39 cellular contexts compared by ENCODE assay signal in genomic region chr4:94396984-94397383, GRCh38. TPM values are rescaled to one million over a fixed set of nuclear protein-coding genes. Genes with fewer than 3 reads are reported as not detected.
"Had no signal": no experiment of that assay in that cellular context is flagged by ENCODE, and none has a peak within 500 bp of the region (broad histone marks: within the 10 kb centered on the region; RNA-seq: fewer than 3 reads in every experiment).

No MANE protein-coding gene starts in this region.

- DNase-seq: Kasumi-1, MG63, MM.1S, MV-4-11, NCI-H1048, NCI-H1092, NCI-H1092 treated with DMSO at 0.1 percent for 48 hours, NCI-H1105, NCI-H1105 treated with DMSO at 0.1 percent for 48 hours, NCI-H1417, NCI-H1417 treated with DMSO at 0.1 percent for 48 hours, NCI-H1436, NCI-H1436 treated with DMSO at 0.1 percent for 48 hours, NCI-H146, NCI-H1694, NCI-H1694 treated with DMSO at 0.1 percent for 48 hours, NCI-H187, NCI-H187 treated with DMSO at 0.1 percent for 48 hours, NCI-H1930, NCI-H2029, NCI-H2029 treated with DMSO at 0.1 percent for 48 hours, NCI-H2081, NCI-H2081 treated with DMSO at 0.1 percent for 48 hours, NCI-H2107, NCI-H2171, NCI-H2171 treated with DMSO at 0.1 percent for 48 hours, NCI-H2227 treated with DMSO at 0.1 percent for 48 hours, NCI-H226, NCI-H345, NCI-H446, NCI-H446 treated with DMSO at 0.1 percent for 48 hours, NCI-H510A, NCI-H510A treated with DMSO at 0.1 percent for 48 hours, NCI-H524, NCI-H524 treated with DMSO at 0.1 percent for 48 hours, NCI-H526 had no signal

- H3K4me3 ChIP-seq: MG63 had no signal

- H3K36me3 ChIP-seq: MG63 had no signal

- H3K9me3 ChIP-seq: MG63 had no signal

- H3K27me3 ChIP-seq: MG63 had no signal

RNA-seq across cellular contexts. Expression of gene HPGDS, which starts 54.3 kb away (rescaled TPM):
- total RNA-seq: LHCN-M2, M059J, MCF 10A had no signal
